8 cellular contexts compared by ENCODE assay signal in the genomic region with DNA sequence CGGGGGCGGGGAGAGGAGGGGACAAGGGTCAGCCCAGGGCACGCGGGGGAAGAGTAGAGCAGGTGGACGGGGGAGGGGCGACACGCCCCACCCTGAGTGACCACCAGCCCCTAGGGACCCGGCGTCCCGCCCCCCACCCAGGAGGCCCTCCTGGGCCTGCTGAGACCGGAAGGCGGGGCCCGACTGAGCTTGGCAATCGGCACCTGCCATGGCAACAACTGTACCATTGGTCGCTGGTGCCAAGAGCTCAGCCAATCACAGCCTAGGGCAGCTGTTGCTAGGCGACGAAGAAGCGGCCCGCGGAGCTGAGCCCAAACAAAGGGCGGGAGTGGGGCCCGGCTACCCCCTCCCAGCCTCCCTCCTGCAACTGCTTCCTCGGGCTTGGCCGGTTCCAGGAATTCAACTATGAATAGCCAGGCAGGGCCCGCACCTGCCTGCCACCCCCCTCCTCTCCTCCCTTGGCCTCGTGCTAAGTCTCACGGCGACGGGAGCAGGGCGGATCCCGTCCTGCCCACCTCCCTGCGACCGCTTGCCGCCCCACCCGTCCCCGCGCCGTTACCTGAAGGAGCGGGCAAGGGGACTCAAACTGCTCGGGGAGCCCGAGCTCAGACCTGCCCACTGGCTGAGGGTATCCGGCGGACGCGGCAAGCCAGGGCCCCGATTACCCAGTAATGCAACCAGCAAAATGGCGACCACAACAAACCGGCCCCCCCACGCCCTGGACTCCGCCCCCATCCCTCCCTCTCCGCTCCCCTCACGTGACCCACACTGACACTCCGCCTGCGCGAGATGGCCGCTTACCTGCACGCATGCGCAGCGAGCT. TPM values are rescaled to one million over a fixed set of nuclear protein-coding genes. Genes with fewer than 3 reads are reported as not detected.
DNase-seq lines count a peak whose midpoint lies in the region; ATAC-seq and FAIRE-seq lines count a peak whose summit lies in the region.

Gene DYRK1B, minus strand, starts transcription at position 699 of the 823 bp plus-strand sequence. CDS start 2,295 bp downstream, outside the sequence.

- H3K4me3 Mint-ChIP-seq in central memory CD8-positive, alpha-beta T cell: peak within 1 kb of the TSS; percentile 70
- peak within 1 kb of the TSS; percentile 81 to 91 (median 84) for H3K4me3 Mint-ChIP-seq in immature natural killer cell

- ATAC-seq in GM18502 (IDR thresholded peaks at IDR 0.05; ENCODE audit: poor library complexity, unreplicated experiment) (peak; percentile 87), HG02885 (IDR thresholded peaks at IDR 0.05; ENCODE audit: poor library complexity, unreplicated experiment) (peak; percentile 91)
- peak; percentile 94 for ATAC-seq in central memory CD8-positive, alpha-beta T cell (replicated peaks; ENCODE audit: extremely low read depth, poor library complexity, severe bottlenecking)

- peaks cover 0 to 6% of the 10 kb centered on the region in 2 donors for H3K4me1 ChIP-seq in small intestine (ENCODE audit: control insufficient read depth in 2 of 2, insufficient read depth in 1 of 2, low read depth in 1 of 2, low read length in 1 of 2)

- peaks cover 7 to 16% of the 10 kb centered on the region in 2 donors for H3K36me3 ChIP-seq in small intestine (ENCODE audit: control insufficient read depth in 2 of 2, insufficient read depth in 2 of 2, low read length in 2 of 2)

- DNase-seq in NCI-H2081 treated with DMSO at 0.1 percent for 48 hours (lab: John Stamatoyannopoulos, UW): peak; percentile 88
- peak; percentile 95 for DNase-seq in activated CD4-positive, CD25-positive, alpha-beta regulatory T cell treated with anti-CD3 and anti-CD28 coated beads, Interleukin-2, amount 50 U/mL, for 16 hours (ENCODE audit: low read depth, low spot score)
- peak; percentile 91 to 96 for DNase-seq in central memory CD8-positive, alpha-beta T cell (ENCODE audit: low spot score in 2 of 2)
- DNase-seq in immature natural killer cell: peak; percentile 97 to 98 (median 98)
- peak; percentile 98 for DNase-seq in small intestine
- DNase-seq in Kasumi-1 (lab: John Stamatoyannopoulos, UW): no peak

- peaks cover 45% of the 10 kb centered on the region for H3K36me3 Mint-ChIP-seq in central memory CD8-positive, alpha-beta T cell (ENCODE audit: insufficient read depth)
- H3K36me3 Mint-ChIP-seq in immature natural killer cell: peaks cover 20 to 38% (median 22%) of the 10 kb centered on the region in 3 donors

- H3K9me3 Mint-ChIP-seq in central memory CD8-positive, alpha-beta T cell: no peaks in the 10 kb centered on the region
- H3K9me3 Mint-ChIP-seq in immature natural killer cell: no peaks in the 10 kb centered on the region

- 0 to 1% (median 1%) methylated on average over 40 to 59 of the region's 59 CpGs for WGBS in small intestine, 3 donors

- H3K27me3 Mint-ChIP-seq in central memory CD8-positive, alpha-beta T cell: no peaks in the 10 kb centered on the region
- H3K27me3 Mint-ChIP-seq in immature natural killer cell (ENCODE audit: low read depth in 3 of 3): peaks cover 4 to 9% (median 8%) of the 10 kb centered on the region in 3 donors

- peak within 1 kb of the TSS; percentile 81 to 84 for H3K4me3 ChIP-seq in small intestine (ENCODE audit: low read depth in 1 of 2, low read length in 2 of 2)

- FAIRE-seq in small intestine (lab: Jason Lieb, UNC): no peak

- H3K27ac Mint-ChIP-seq in central memory CD8-positive, alpha-beta T cell (ENCODE audit: low read depth): peak within 1 kb of the TSS; percentile 90
- peak within 1 kb of the TSS; percentile 81 to 94 (median 92) for H3K27ac Mint-ChIP-seq in immature natural killer cell

- no peaks in the 10 kb centered on the region for H3K27me3 ChIP-seq in small intestine (ENCODE audit: control insufficient read depth in 2 of 2, insufficient read depth in 2 of 2, low read length in 2 of 2)

- H3K9me3 ChIP-seq in small intestine (ENCODE audit: control insufficient read depth, low read depth): no peaks in the 10 kb centered on the region

- H3K4me1 Mint-ChIP-seq in central memory CD8-positive, alpha-beta T cell: peaks cover 38% of the 10 kb centered on the region
- H3K4me1 Mint-ChIP-seq in immature natural killer cell: peaks cover 47 to 51% of the 10 kb centered on the region in 2 donors

- H3K27ac ChIP-seq in small intestine (ENCODE audit: low read depth in 1 of 2, low read length in 1 of 2): peak within 1 kb of the TSS; percentile 24 to 79

RNA-seq across cellular contexts. Expression of gene DYRK1B, which starts in this region (rescaled TPM):
- polyA plus RNA-seq in immature natural killer cell (10 to 100 TPM in 2 of 3 donors, 1 to 10 TPM in 1; 6.2 to 24.8 (median 12.5) TPM), small intestine (10 to 100 TPM in 2 of 3 donors, 1 to 10 TPM in 1; 8.6 to 12.1 (median 10.8) TPM)

Comparison
In these comparisons a context has a peak if more than half of its experiments do, and no peak if none do; other contexts are left out.
1. DNase-seq: peak in NCI-H2081 treated with DMSO at 0.1 percent for 48 hours (single experiment), activated CD4-positive, CD25-positive, alpha-beta regulatory T cell treated with anti-CD3 and anti-CD28 coated beads, Interleukin-2, amount 50 U/mL, for 16 hours (single experiment), central memory CD8-positive, alpha-beta T cell (2 of 2), immature natural killer cell (3 of 3) and small intestine (single experiment); none in Kasumi-1 (0 of 2).
2. Peak in every context shown above with its lines, with median percentiles within 50 percentile points of each other: ATAC-seq.